In the genomic region with DNA sequence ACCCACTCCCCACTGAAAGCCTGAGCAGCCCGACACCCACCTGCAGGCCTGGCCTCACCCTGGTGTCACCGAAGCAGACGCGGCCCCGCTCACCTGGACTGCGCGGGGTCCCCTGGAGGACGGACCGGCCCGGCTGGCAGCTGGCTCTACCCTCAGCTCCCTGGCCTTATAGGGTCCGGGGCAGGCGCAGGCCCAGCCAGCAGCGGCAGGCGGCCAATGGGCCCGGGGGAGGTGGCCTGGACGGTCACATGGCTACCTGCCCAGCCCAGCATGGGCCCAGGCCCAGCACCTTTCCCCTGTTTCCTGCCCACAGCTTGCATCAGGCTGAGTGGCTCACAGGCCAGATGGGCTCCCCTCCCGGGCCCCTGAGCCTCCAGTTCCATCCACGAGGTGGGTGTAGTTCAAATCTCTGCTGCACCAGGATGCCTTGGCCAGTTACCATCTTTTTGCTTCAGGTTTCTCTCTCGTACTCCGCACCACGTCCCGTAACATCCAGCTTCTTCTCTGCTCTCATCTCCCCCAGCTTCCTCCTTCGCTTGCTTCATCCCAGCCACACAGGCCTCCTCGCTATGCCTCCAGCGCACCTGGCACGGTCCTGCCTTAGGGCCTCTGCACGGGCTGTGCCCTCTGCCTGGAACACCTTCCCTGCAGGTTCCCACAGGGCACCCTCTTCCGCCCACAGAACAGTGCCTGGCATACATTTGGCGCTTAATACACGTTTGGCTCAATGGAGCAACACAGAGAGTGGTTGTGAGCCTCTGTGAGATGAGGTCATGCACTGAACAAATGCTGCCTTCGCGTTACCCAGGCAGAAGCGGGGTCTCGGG, we compare ENCODE assay signal across 11 cellular contexts. TPM values are rescaled to one million over a fixed set of nuclear protein-coding genes. Genes with fewer than 3 reads are reported as not detected.
DNase-seq lines count a peak whose midpoint lies in the region; ATAC-seq and TF ChIP-seq lines count a peak whose summit lies in the region.
"Had no signal": no experiment of that assay in that cellular context is flagged by ENCODE, and none has a peak within 500 bp of the region (broad histone marks: within the 10 kb centered on the region; RNA-seq: fewer than 3 reads in every experiment).

A gene with protein sequence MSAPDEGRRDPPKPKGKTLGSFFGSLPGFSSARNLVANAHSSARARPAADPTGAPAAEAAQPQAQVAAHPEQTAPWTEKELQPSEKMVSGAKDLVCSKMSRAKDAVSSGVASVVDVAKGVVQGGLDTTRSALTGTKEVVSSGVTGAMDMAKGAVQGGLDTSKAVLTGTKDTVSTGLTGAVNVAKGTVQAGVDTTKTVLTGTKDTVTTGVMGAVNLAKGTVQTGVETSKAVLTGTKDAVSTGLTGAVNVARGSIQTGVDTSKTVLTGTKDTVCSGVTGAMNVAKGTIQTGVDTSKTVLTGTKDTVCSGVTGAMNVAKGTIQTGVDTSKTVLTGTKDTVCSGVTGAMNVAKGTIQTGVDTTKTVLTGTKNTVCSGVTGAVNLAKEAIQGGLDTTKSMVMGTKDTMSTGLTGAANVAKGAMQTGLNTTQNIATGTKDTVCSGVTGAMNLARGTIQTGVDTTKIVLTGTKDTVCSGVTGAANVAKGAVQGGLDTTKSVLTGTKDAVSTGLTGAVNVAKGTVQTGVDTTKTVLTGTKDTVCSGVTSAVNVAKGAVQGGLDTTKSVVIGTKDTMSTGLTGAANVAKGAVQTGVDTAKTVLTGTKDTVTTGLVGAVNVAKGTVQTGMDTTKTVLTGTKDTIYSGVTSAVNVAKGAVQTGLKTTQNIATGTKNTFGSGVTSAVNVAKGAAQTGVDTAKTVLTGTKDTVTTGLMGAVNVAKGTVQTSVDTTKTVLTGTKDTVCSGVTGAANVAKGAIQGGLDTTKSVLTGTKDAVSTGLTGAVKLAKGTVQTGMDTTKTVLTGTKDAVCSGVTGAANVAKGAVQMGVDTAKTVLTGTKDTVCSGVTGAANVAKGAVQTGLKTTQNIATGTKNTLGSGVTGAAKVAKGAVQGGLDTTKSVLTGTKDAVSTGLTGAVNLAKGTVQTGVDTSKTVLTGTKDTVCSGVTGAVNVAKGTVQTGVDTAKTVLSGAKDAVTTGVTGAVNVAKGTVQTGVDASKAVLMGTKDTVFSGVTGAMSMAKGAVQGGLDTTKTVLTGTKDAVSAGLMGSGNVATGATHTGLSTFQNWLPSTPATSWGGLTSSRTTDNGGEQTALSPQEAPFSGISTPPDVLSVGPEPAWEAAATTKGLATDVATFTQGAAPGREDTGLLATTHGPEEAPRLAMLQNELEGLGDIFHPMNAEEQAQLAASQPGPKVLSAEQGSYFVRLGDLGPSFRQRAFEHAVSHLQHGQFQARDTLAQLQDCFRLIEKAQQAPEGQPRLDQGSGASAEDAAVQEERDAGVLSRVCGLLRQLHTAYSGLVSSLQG (N-terminal part only) (minus strand): TSS at position 142 of the 827 bp plus-strand sequence. CDS start 214 bp downstream, outside the sequence.

- H3K27me3 Mint-ChIP-seq in activated CD4-positive, alpha-beta memory T cell treated with anti-CD3 and anti-CD28 coated beads for 36 hours, result peaks cover 3% of the 10 kb centered on the region

- H4K20me1 ChIP-seq in PC-3 (ENCODE audit: low read length), result no peaks in the 10 kb centered on the region

- peak within 1 kb of the TSS; percentile 62 for H3K27ac ChIP-seq in PC-3 (ENCODE audit: low read length)
- H3K27ac ChIP-seq in epithelial cell of prostate, result peak within 1 kb of the TSS; percentile 75
- no peak within 1 kb of the TSS for H3K27ac ChIP-seq in lower lobe of right lung
- no peak within 1 kb of the TSS for H3K27ac ChIP-seq in tibial artery

- peak within 1 kb of the TSS; percentile 65 for H3K4me2 ChIP-seq in PC-3 (ENCODE audit: low read length)

- H3K9me3 Mint-ChIP-seq in activated CD4-positive, alpha-beta memory T cell treated with anti-CD3 and anti-CD28 coated beads for 36 hours, result no peaks in the 10 kb centered on the region
- H3K9me3 Mint-ChIP-seq: memory B cell had no signal

- no peaks in the 10 kb centered on the region for H3F3A ChIP-seq in PC-3 (ENCODE audit: low read length, unreplicated experiment)

- H3K4me3 Mint-ChIP-seq in activated CD4-positive, alpha-beta memory T cell treated with anti-CD3 and anti-CD28 coated beads for 36 hours, result no peak within 1 kb of the TSS
- H3K4me3 Mint-ChIP-seq: memory B cell had no signal

- peak; percentile 92 for ATAC-seq in PC-3
- ATAC-seq in lower lobe of right lung, result peak; percentile 19 to 28
- no peak for ATAC-seq in HG02759 (IDR thresholded peaks at IDR 0.05; ENCODE audit: unreplicated experiment)

- no peaks in the 10 kb centered on the region for H3K9me3 ChIP-seq in PC-3 (ENCODE audit: low read length)
- H3K9me3 ChIP-seq in lower lobe of right lung, result no peaks in the 10 kb centered on the region
- H3K9me3 ChIP-seq in tibial artery, result no peaks in the 10 kb centered on the region

- H3K36me3 ChIP-seq in PC-3 (ENCODE audit: low read depth, low read length) (no peaks in the 10 kb centered on the region), lower lobe of right lung (no peaks in the 10 kb centered on the region), tibial artery (no peaks in the 10 kb centered on the region)

- H3K79me2 ChIP-seq in PC-3 (ENCODE audit: low read length), result no peaks in the 10 kb centered on the region

- H3K4me1 ChIP-seq in PC-3 (ENCODE audit: insufficient read depth, low read length) (peaks cover 25% of the 10 kb centered on the region), lower lobe of right lung (peaks cover 3% of the 10 kb centered on the region), tibial artery (peaks cover 0 to 16% (median 10%) of the 10 kb centered on the region in 4 donors)

- no peaks in the 10 kb centered on the region for H3K9me2 ChIP-seq in PC-3 (replicated peaks; ENCODE audit: low read length)

- H3K36me3 Mint-ChIP-seq in activated CD4-positive, alpha-beta memory T cell treated with anti-CD3 and anti-CD28 coated beads for 36 hours, result no peaks in the 10 kb centered on the region
- H3K36me3 Mint-ChIP-seq: memory B cell had no signal

- DNase-seq in PC-3, result peak; percentile 89
- DNase-seq in epithelial cell of prostate (ENCODE audit: low read depth, low spot score), result no peak
- no peak for DNase-seq in lower lobe of right lung
- no peak for DNase-seq in tibial artery
- no peak for DNase-seq in RKO (ENCODE audit: low spot score)
- DNase-seq in activated CD4-positive, alpha-beta memory T cell treated with anti-CD3 and anti-CD28 coated beads for 36 hours, result no peak
- DNase-seq in stimulated activated CD4-positive, alpha-beta T cell treated with anti-CD3 and anti-CD28 coated beads, Interleukin-2, amount 100 ng/mL, for 24 hours, result no peak
- DNase-seq: MM.1S had no signal

- TSS peak; percentile 88 for BruUV-seq in PC-3 (replicated peaks; lab: Mats Ljungman, UMichigan)

- TF ChIP-seq CTCF in PC-3 (conservative IDR thresholded peaks at IDR 0.05; ENCODE audit: low read depth, low read length), result no peak
- TF ChIP-seq CTCF in lower lobe of right lung (IDR thresholded peaks at IDR 0.05), result no peak
- no peak for TF ChIP-seq CTCF in tibial artery (IDR thresholded peaks at IDR 0.05)

- peak within 1 kb of the TSS; percentile 46 for H3K9ac ChIP-seq in PC-3 (ENCODE audit: low read length)

- H3K27me3 ChIP-seq in PC-3 (ENCODE audit: low read length), result no peaks in the 10 kb centered on the region
- peaks cover 8% of the 10 kb centered on the region for H3K27me3 ChIP-seq in lower lobe of right lung (ENCODE audit: low read depth)
- H3K27me3 ChIP-seq in tibial artery, result peaks cover 0 to 44% of the 10 kb centered on the region in 2 donors

- intact Hi-C loops in PC-3 (cut with micrococcal nuclease) (loop anchor here (5.0 kb wide), 1 partner anchor 46 kb away; a partner anchor contains a TSS), lower lobe of right lung (cut with DNase I) (no loop called here), tibial artery (cut with DNase I; ENCODE audit: low total_unique reads) (no loop called here)
- intact Hi-C loops in activated CD4-positive, alpha-beta memory T cell treated with anti-CD3 and anti-CD28 coated beads for 36 hours (cut with micrococcal nuclease), result no loop called here

- H2AFZ ChIP-seq in PC-3 (ENCODE audit: low read length), result peak within 1 kb of the TSS; percentile 67

- no peaks in the 10 kb centered on the region for H3K4me1 Mint-ChIP-seq in activated CD4-positive, alpha-beta memory T cell treated with anti-CD3 and anti-CD28 coated beads for 36 hours (ENCODE audit: low read depth)
- H3K4me1 Mint-ChIP-seq: memory B cell had no signal

- H3K27ac Mint-ChIP-seq in activated CD4-positive, alpha-beta memory T cell treated with anti-CD3 and anti-CD28 coated beads for 36 hours, result no peak within 1 kb of the TSS
- H3K27ac Mint-ChIP-seq: memory B cell had no signal

- peak within 1 kb of the TSS; percentile 49; the same call in 1 of the 2 replicates for H3K4me3 ChIP-seq in PC-3 (ENCODE audit: low read length)
- H3K4me3 ChIP-seq in lower lobe of right lung, result no peak within 1 kb of the TSS
- peak within 1 kb of the TSS; percentile 10 to 31 for H3K4me3 ChIP-seq in tibial artery

- POLR2A ChIA-PET in PC-3 (lab: Charles Lee; ENCODE audit: unreplicated experiment), result interaction anchor here (1.3 kb wide), 1 partner anchor 47 kb away, joined by 4 read pairs; a partner anchor contains a TSS
- POLR2A ChIA-PET in activated CD4-positive, alpha-beta memory T cell treated with anti-CD3 and anti-CD28 coated beads for 36 hours (lab: Charles Lee), result no interaction called here

- CTCF ChIA-PET in PC-3 (lab: Charles Lee), result interaction anchor here (0.6 kb wide), 1 partner anchor 36 kb away, joined by 8 read pairs; no protein-coding TSS in a partner anchor
- CTCF ChIA-PET in activated CD4-positive, alpha-beta memory T cell treated with anti-CD3 and anti-CD28 coated beads for 36 hours (lab: Charles Lee), result no interaction called here

RNA-seq across cellular contexts. Expression of the gene that starts here (rescaled TPM):
- total RNA-seq in PC-3 (2014; rRNA removed), result 9.1 and 9.8 TPM in 2 replicates
- total RNA-seq in lower lobe of right lung, result 4.6 TPM
- under 1 TPM in 1 of 2 experiments, not detected in 1; 0.02 TPM for total RNA-seq in activated CD4-positive, alpha-beta memory T cell treated with anti-CD3 and anti-CD28 coated beads for 36 hours
- total RNA-seq: T-helper 1 cell treated with Interleukin-12 subunit alpha and Interleukin-12 subunit beta and Interleukin-4 antibody, amounts not matched to agents 30 ng/mL and 1 ng/mL, for 36 hours had no signal

Comparison
In these comparisons a context has a peak if more than half of its experiments do, and no peak if none do; other contexts are left out.
1. H3K27ac ChIP-seq: peak in PC-3 (single experiment) and epithelial cell of prostate (single experiment); none in lower lobe of right lung (single experiment) and tibial artery (0 of 2).